In genomic region chr14:24058260-24058950, GRCh38 we compare ENCODE assay signal across 8 cellular contexts. TPM values are rescaled to one million over a fixed set of nuclear protein-coding genes. Genes with fewer than 3 reads are reported as not detected.
DNase-seq lines count a peak whose midpoint lies in the region; ATAC-seq lines count a peak whose summit lies in the region.

No MANE protein-coding gene starts in this region.

- H2AFZ ChIP-seq in trophoblast cell (ENCODE audit: insufficient read depth, low read length, poor library complexity), result no peak overlapping the region

- H3K9me3 ChIP-seq in trophoblast cell (ENCODE audit: insufficient read depth, low read depth, low read length), result no peaks in the 10 kb centered on the region

- H3K4me3 Mint-ChIP-seq in stimulated activated naive CD8-positive, alpha-beta T cell treated with anti-CD3 and anti-CD28 coated beads, Interleukin-15, amount 100 ng/mL, for 72 hours, result no peak overlapping the region

- no peak overlapping the region for H3K18ac ChIP-seq in trophoblast cell (ENCODE audit: low read length)

- H3K27me3 Mint-ChIP-seq in stimulated activated naive CD8-positive, alpha-beta T cell treated with anti-CD3 and anti-CD28 coated beads, Interleukin-15, amount 100 ng/mL, for 72 hours, result peaks cover 23% of the 10 kb centered on the region

- H3K14ac ChIP-seq in trophoblast cell (ENCODE audit: low read length), result no peak overlapping the region

- H3K4me1 ChIP-seq in trophoblast cell (ENCODE audit: control insufficient read depth in 1 of 2, insufficient read depth in 2 of 2, low read length in 2 of 2), result no peaks in the 10 kb centered on the region

- no peaks in the 10 kb centered on the region for H3K79me2 ChIP-seq in trophoblast cell (ENCODE audit: control insufficient read depth, insufficient read depth, low read length, poor library complexity)

- WGBS in trophoblast cell (ENCODE audit: extremely low coverage, insufficient coverage, insufficient read length), result no CpG with 5 or more reads among the region's 7 CpGs

- H2AK5ac ChIP-seq in trophoblast cell (ENCODE audit: low read length), result no peak overlapping the region

- H3K23ac ChIP-seq in trophoblast cell (ENCODE audit: low read length), result no peak overlapping the region

- no peaks in the 10 kb centered on the region for H3K9me3 Mint-ChIP-seq in stimulated activated naive CD8-positive, alpha-beta T cell treated with anti-CD3 and anti-CD28 coated beads, Interleukin-15, amount 100 ng/mL, for 72 hours

- no peak overlapping the region for H3K4me2 ChIP-seq in trophoblast cell (ENCODE audit: low read length)

- no peak overlapping the region for H3K27ac ChIP-seq in trophoblast cell (ENCODE audit: low read depth, low read length)

- peak overlapping the region; percentile 94 to 95 for H3K27ac Mint-ChIP-seq in stimulated activated naive CD8-positive, alpha-beta T cell treated with anti-CD3 and anti-CD28 coated beads, Interleukin-15, amount 100 ng/mL, for 72 hours

- peak; percentile 53 for ATAC-seq in stimulated activated naive CD8-positive, alpha-beta T cell treated with anti-CD3 and anti-CD28 coated beads, Interleukin-15, amount 100 ng/mL, for 72 hours
- ATAC-seq in stimulated activated naive CD8-positive, alpha-beta T cell treated with anti-CD3 and anti-CD28 coated beads, Interleukin-15, Interleukin-2, amounts not matched to agents 100 U/mL and 50 U/mL, for 24 hours, result no peak
- peak; percentile 67 for ATAC-seq in HG03095 (IDR thresholded peaks at IDR 0.05; ENCODE audit: unreplicated experiment)

- H4K8ac ChIP-seq in trophoblast cell (ENCODE audit: low read depth, low read length), result no peak overlapping the region

- H2BK5ac ChIP-seq in trophoblast cell (ENCODE audit: low read depth, low read length, poor library complexity), result no peak overlapping the region

- no peaks in the 10 kb centered on the region for H3K36me3 ChIP-seq in trophoblast cell (ENCODE audit: control insufficient read depth in 1 of 2, insufficient read depth in 2 of 2, low read length in 2 of 2)

- no peak overlapping the region for H4K12ac ChIP-seq in trophoblast cell (ENCODE audit: low read depth, low read length)

- H3K4me1 Mint-ChIP-seq in stimulated activated naive CD8-positive, alpha-beta T cell treated with anti-CD3 and anti-CD28 coated beads, Interleukin-15, amount 100 ng/mL, for 72 hours, result peaks cover 18% of the 10 kb centered on the region

- H3K4me3 ChIP-seq in trophoblast cell (ENCODE audit: low read depth, low read length), result no peak overlapping the region

- no peak overlapping the region for H3K9ac ChIP-seq in trophoblast cell (ENCODE audit: low read length)

- peak; percentile 40 to 60 for DNase-seq in stimulated activated naive CD8-positive, alpha-beta T cell treated with anti-CD3 and anti-CD28 coated beads, Interleukin-15, amount 100 ng/mL, for 72 hours
- DNase-seq in stimulated activated naive CD8-positive, alpha-beta T cell treated with anti-CD3 and anti-CD28 coated beads, Interleukin-15, Interleukin-2, amounts not matched to agents 100 U/mL and 50 U/mL, for 24 hours, result no peak
- DNase-seq in NCI-H748 treated with DMSO at 0.1 percent for 48 hours (lab: John Stamatoyannopoulos, UW) (peak; percentile 27), glomerular visceral epithelial cell (ENCODE audit: extremely low spot score) (peak; percentile 74), trophoblast cell (peak; percentile 71 to 81)
- DNase-seq in activated gamma-delta T cell treated with anti-CD3 and anti-CD28 coated beads, Interleukin-2, amount 50 U/mL, for 16 hours (ENCODE audit: low read depth), result peak; percentile 43
- no peak for DNase-seq in stimulated activated CD4-positive, alpha-beta T cell treated with anti-CD3 and anti-CD28 coated beads, Interleukin-1b, Interleukin-23, amount 100 ng/mL, for 48 hours

- H3K27me3 ChIP-seq in trophoblast cell (ENCODE audit: insufficient read depth, low read length), result no peaks in the 10 kb centered on the region

- H2BK12ac ChIP-seq in trophoblast cell (ENCODE audit: low read length), result no peak overlapping the region

- no peak overlapping the region for H3K4ac ChIP-seq in trophoblast cell (ENCODE audit: low read depth, low read length)

- no peak overlapping the region for H4K91ac ChIP-seq in trophoblast cell (ENCODE audit: low read depth, low read length)

- H3K79me1 ChIP-seq in trophoblast cell (ENCODE audit: low read length), result no peaks in the 10 kb centered on the region

- no peak overlapping the region for H2BK120ac ChIP-seq in trophoblast cell (ENCODE audit: insufficient read depth, low read length, poor library complexity)

RNA-seq across cellular contexts. Expression of gene CARMIL3, which starts 6.6 kb away (rescaled TPM):
- 0.04 and 0.06 TPM in 2 replicates for polyA plus RNA-seq in trophoblast cell (2013)

RNA-seq across cellular contexts. Expression of gene CPNE6, which starts 13.0 kb away (rescaled TPM):
- polyA plus RNA-seq in trophoblast cell (2013), result not detected in 2 replicates

RNA-seq across cellular contexts. Expression of gene PCK2, which starts 35.7 kb away (rescaled TPM):
- polyA plus RNA-seq in trophoblast cell (2013), result 15.8 and 16.8 TPM in 2 replicates

RNA-seq across cellular contexts. Expression of gene DCAF11, which starts 56.2 kb away (rescaled TPM):
- 22.2 and 25.2 TPM in 2 replicates for polyA plus RNA-seq in trophoblast cell (2013)

RNA-seq across cellular contexts. Expression of gene NRL, which starts 56.3 kb away (rescaled TPM):
- polyA plus RNA-seq in trophoblast cell (2013), result 0.55 and 0.58 TPM in 2 replicates

Comparison
In these comparisons a context has a peak if more than half of its experiments do, and no peak if none do; other contexts are left out.
1. DNase-seq: peak in stimulated activated naive CD8-positive, alpha-beta T cell treated with anti-CD3 and anti-CD28 coated beads, Interleukin-15, amount 100 ng/mL, for 72 hours (2 of 2), NCI-H748 treated with DMSO at 0.1 percent for 48 hours (single experiment), activated gamma-delta T cell treated with anti-CD3 and anti-CD28 coated beads, Interleukin-2, amount 50 U/mL, for 16 hours (single experiment), glomerular visceral epithelial cell (single experiment) and trophoblast cell (2 of 2); none in stimulated activated naive CD8-positive, alpha-beta T cell treated with anti-CD3 and anti-CD28 coated beads, Interleukin-15, Interleukin-2, amounts not matched to agents 100 U/mL and 50 U/mL, for 24 hours (single experiment) and stimulated activated CD4-positive, alpha-beta T cell treated with anti-CD3 and anti-CD28 coated beads, Interleukin-1b, Interleukin-23, amount 100 ng/mL, for 48 hours (single experiment).